In genomic region chr17:32111141-32111771, GRCh38 we compare ENCODE assay signal across 8 cellular contexts. TPM values are rescaled to one million over a fixed set of nuclear protein-coding genes. Genes with fewer than 3 reads are reported as not detected.
DNase-seq lines count a peak whose midpoint lies in the region; ATAC-seq and TF ChIP-seq lines count a peak whose summit lies in the region.

No MANE protein-coding gene starts in this region.

- no peaks in the 10 kb centered on the region for H3F3A ChIP-seq in SK-N-SH (replicated peaks; ENCODE audit: insufficient read depth)

- ATAC-seq in GM18873 (IDR thresholded peaks at IDR 0.05; ENCODE audit: low FRiP score, unreplicated experiment), result no peak

- no peak overlapping the region for H2AFZ ChIP-seq in SK-N-SH (ENCODE audit: low read depth)

- POLR2A ChIA-PET in SK-N-SH (lab: Yijun Ruan, JAX), result no interaction called here

- H3K27me3 Mint-ChIP-seq in chondrocyte (ENCODE audit: low read depth) (no peaks in the 10 kb centered on the region), mesothelial cell of epicardium (ENCODE audit: low read depth) (peaks cover 2% of the 10 kb centered on the region)

- peak; percentile 23 for TF ChIP-seq RAD21 in SK-N-SH (IDR thresholded peaks at IDR 0.05; ENCODE audit: low read length)

- peak; percentile 32 for TF ChIP-seq CTCF in AG09309 (IDR thresholded peaks at IDR 0.05; ENCODE audit: control insufficient read depth, insufficient read depth, low read depth, low read length, missing control alignments)
- peak; percentile 44 for TF ChIP-seq CTCF in SK-N-SH (IDR thresholded peaks at IDR 0.05)
- peak; percentile 78 for TF ChIP-seq CTCF in chondrocyte (IDR thresholded peaks at IDR 0.05)
- TF ChIP-seq CTCF in mesothelial cell of epicardium (IDR thresholded peaks at IDR 0.05; ENCODE audit: unreplicated experiment), result peak; percentile 41

- no peaks in the 10 kb centered on the region for H4K20me1 ChIP-seq in SK-N-SH (ENCODE audit: insufficient read depth)

- H3K4me1 Mint-ChIP-seq in chondrocyte (ENCODE audit: low read depth) (peaks cover 15% of the 10 kb centered on the region), mesothelial cell of epicardium (peaks cover 17% of the 10 kb centered on the region)

- H3K9me2 ChIP-seq in SK-N-SH, result no peaks in the 10 kb centered on the region

- no peak overlapping the region for H3K27ac ChIP-seq in SK-N-SH (ENCODE audit: low read depth in 2 of 2, low read length in 1 of 2)

- H3K4me3 ChIP-seq in AG09309 (ENCODE audit: control insufficient read depth, low read depth, low read length) (no peak overlapping the region), H7 (ENCODE audit: insufficient read depth, low read depth, low read length) (no peak overlapping the region), SK-N-SH (ENCODE audit: low read depth in 2 of 2, low read length in 1 of 2) (no peak overlapping the region)

- H3K27ac Mint-ChIP-seq in chondrocyte (ENCODE audit: unreplicated experiment) (peak overlapping the region; percentile 57), mesothelial cell of epicardium (peak overlapping the region; percentile 83)

- H3K27me3 ChIP-seq in H7 (ENCODE audit: control insufficient read depth, insufficient read depth, low read length) (no peaks in the 10 kb centered on the region), SK-N-SH (ENCODE audit: insufficient read depth) (no peaks in the 10 kb centered on the region)

- H3K79me2 ChIP-seq in SK-N-SH (ENCODE audit: insufficient read depth), result no peaks in the 10 kb centered on the region

- H3K4me1 ChIP-seq in SK-N-SH (ENCODE audit: control insufficient read depth in 1 of 2, insufficient read depth in 2 of 2, low read depth in 1 of 2, low read length in 1 of 2), result peaks cover 0 to 18% of the 10 kb centered on the region in 2 experiments; a peak in 2 of 4 replicates

- CTCF ChIA-PET in SK-N-SH (lab: Yijun Ruan, JAX), result interaction anchor here (1.6 to 1.8 kb wide), 2 partner anchors 9 to 31 kb away, joined by 4 to 6 read pairs; partner anchors contain the start of gene RHOT1

- H3K36me3 Mint-ChIP-seq in chondrocyte (ENCODE audit: low read depth), result no peaks in the 10 kb centered on the region
- no peaks in the 10 kb centered on the region for H3K36me3 Mint-ChIP-seq in mesothelial cell of epicardium

- H3K9me3 ChIP-seq in SK-N-SH, result no peaks in the 10 kb centered on the region

- H3K36me3 ChIP-seq in H7 (replicated peaks; ENCODE audit: control insufficient read depth, insufficient read depth, low read length) (no peaks in the 10 kb centered on the region), SK-N-SH (replicated peaks in 1 of 2; ENCODE audit: control insufficient read depth in 1 of 2, insufficient read depth in 2 of 2, low read length in 1 of 2) (no peaks in the 10 kb centered on the region)

- TF ChIP-seq EP300 in SK-N-SH (IDR thresholded peaks at IDR 0.05; ENCODE audit: borderline replicate concordance in 1 of 2, low read depth in 1 of 2, low read length in 1 of 2), result no peak

- no peaks in the 10 kb centered on the region for H3K9me3 Mint-ChIP-seq in chondrocyte (ENCODE audit: low read depth)
- no peaks in the 10 kb centered on the region for H3K9me3 Mint-ChIP-seq in mesothelial cell of epicardium

- H3K4me3 Mint-ChIP-seq in chondrocyte (ENCODE audit: unreplicated experiment) (no peak overlapping the region), mesothelial cell of epicardium (no peak overlapping the region)

- H3K9ac ChIP-seq in SK-N-SH, result no peak overlapping the region

- 64% methylated on average over 18 of the region's 18 CpGs for WGBS in SK-N-SH (ENCODE audit: low lambda C conversion rate)

- DNase-seq in AG09309 (ENCODE audit: low read depth) (no peak), H7 (peak; percentile 60), SK-N-SH (peak; percentile 60), chondrocyte (ENCODE audit: low spot score) (no peak), mesothelial cell of epicardium (ENCODE audit: low spot score in 2 of 2, unreplicated experiment in 2 of 2) (peak; percentile 65 to 83), NOMO-1 treated with DMSO at 0.1 percent for 48 hours (lab: John Stamatoyannopoulos, UW; ENCODE audit: unreplicated experiment) (no peak), NCI-H1417 treated with DMSO at 0.1 percent for 48 hours (lab: John Stamatoyannopoulos, UW) (no peak)

- no peak overlapping the region for H3K4me2 ChIP-seq in SK-N-SH

TF ChIP-seq in SK-N-SH, 30 proteins besides CTCF, POLR2A, EP300 and RAD21:
- TF ChIP-seq TAF1 (IDR thresholded peaks at IDR 0.05; ENCODE audit: borderline replicate concordance, low read depth, low read length) (no peak), RXRA (IDR thresholded peaks at IDR 0.05; ENCODE audit: borderline replicate concordance, low read depth) (no peak), GABPA (IDR thresholded peaks at IDR 0.05; ENCODE audit: low read depth) (no peak), GATA2 (CRISPR knock-in tag; IDR thresholded peaks at IDR 0.05) (no peak), PBX3 (IDR thresholded peaks at IDR 0.05) (no peak), RCOR1 (IDR thresholded peaks at IDR 0.05; ENCODE audit: low read length) (no peak), ZBTB33 (IDR thresholded peaks at IDR 0.05; ENCODE audit: borderline replicate concordance, low read depth) (no peak)

RNA-seq across cellular contexts. Expression of gene RHOT1, which starts 31.0 kb away (rescaled TPM):
- 54.1 and 68.7 TPM in 2 replicates for total RNA-seq in H7 (2014; rRNA removed; shearing (Covaris generic))
- polyA plus RNA-seq in SK-N-SH (2012; rRNA removed), result 25.0 and 36.1 TPM in 2 replicates
- 39.7 and 42.9 TPM in 2 replicates for polyA plus RNA-seq in SK-N-SH (2012; cell fraction: cytosol; rRNA removed)
- 11.5 and 30.5 TPM in 2 replicates for polyA plus RNA-seq in SK-N-SH (2012; cell fraction: nucleus; rRNA removed)
- total RNA-seq in chondrocyte (26.7 to 31.5 TPM (median 27.0 TPM) in 3 replicates), mesothelial cell of epicardium (31.7 to 36.9 TPM (median 34.6 TPM) in 3 replicates)

Comparison
In these comparisons a context has a peak if more than half of its experiments do, and no peak if none do; other contexts are left out.
1. DNase-seq: peak in H7 (single experiment), SK-N-SH (single experiment) and mesothelial cell of epicardium (2 of 2); none in AG09309 (single experiment), chondrocyte (single experiment), NOMO-1 treated with DMSO at 0.1 percent for 48 hours (single experiment) and NCI-H1417 treated with DMSO at 0.1 percent for 48 hours (single experiment).
2. Peak in every context shown above with its lines, with median percentiles within 50 percentile points of each other: CTCF ChIP-seq.